22 cellular contexts compared by ENCODE assay signal in genomic region chr2:19841918-19842693, GRCh38.
"Had no signal": no experiment of that assay in that cellular context is flagged by ENCODE, and none has a peak within 500 bp of the region (broad histone marks: within the 10 kb centered on the region; RNA-seq: fewer than 3 reads in every experiment).

No MANE protein-coding gene starts in this region.

- H3K4me1 ChIP-seq: adrenal gland, breast epithelium, Peyer's patch had no signal

- H3K36me3 ChIP-seq: adrenal gland, breast epithelium, Peyer's patch had no signal

- H3K27ac ChIP-seq: adrenal gland, breast epithelium, Peyer's patch had no signal

- H3K27me3 ChIP-seq: adrenal gland, breast epithelium, Peyer's patch had no signal

- DNase-seq: activated B cell treated with CpG ODN at 0.5 μM for 24 hours; activated CD4-positive, alpha-beta memory T cell treated with anti-CD3 and anti-CD28 coated beads for 36 hours; activated CD4-positive, alpha-beta T cell treated with anti-CD3 and anti-CD28 coated beads for 1 hour; activated CD4-positive, alpha-beta T cell treated with anti-CD3 and anti-CD28 coated beads, Interleukin-2, amount 10 ng/mL, durations not matched to agents 7 days and 5 days; activated CD8-positive, alpha-beta memory T cell treated with anti-CD3 and anti-CD28 coated beads for 24 hours; activated naive CD4-positive, alpha-beta T cell treated with anti-CD3 and anti-CD28 coated beads, Interleukin-2, amount 50 U/mL, for 16 hours; activated naive CD8-positive, alpha-beta T cell treated with anti-CD3 and anti-CD28 coated beads, Interleukin-2, amount 10 ng/mL, durations not matched to agents 7 days and 5 days; activated T-cell treated with anti-CD3 and anti-CD28 coated beads, Interleukin-2, amount 50 U/mL, for 72 hours; adrenal gland; aorta; KG1; NCI-H1048; NCI-H146; NCI-H187 treated with DMSO at 0.1 percent for 48 hours; NCI-H2081 treated with DMSO at 0.1 percent for 48 hours; NCI-H446; NCI-H524; Peyer's patch; SHP77 treated with DMSO at 0.1 percent for 48 hours; T-helper 17 cell; T-helper 9 cell had no signal

- ATAC-seq: activated T-cell treated with anti-CD3 and anti-CD28 coated beads, Interleukin-2, amount 50 U/mL, for 72 hours; T-helper 17 cell had no signal

- H3K4me3 ChIP-seq: adrenal gland, breast epithelium, Peyer's patch had no signal

- H3K9me3 ChIP-seq: adrenal gland, breast epithelium, Peyer's patch had no signal
